ENCODE assay signal across 9 cellular contexts in the genomic region with DNA sequence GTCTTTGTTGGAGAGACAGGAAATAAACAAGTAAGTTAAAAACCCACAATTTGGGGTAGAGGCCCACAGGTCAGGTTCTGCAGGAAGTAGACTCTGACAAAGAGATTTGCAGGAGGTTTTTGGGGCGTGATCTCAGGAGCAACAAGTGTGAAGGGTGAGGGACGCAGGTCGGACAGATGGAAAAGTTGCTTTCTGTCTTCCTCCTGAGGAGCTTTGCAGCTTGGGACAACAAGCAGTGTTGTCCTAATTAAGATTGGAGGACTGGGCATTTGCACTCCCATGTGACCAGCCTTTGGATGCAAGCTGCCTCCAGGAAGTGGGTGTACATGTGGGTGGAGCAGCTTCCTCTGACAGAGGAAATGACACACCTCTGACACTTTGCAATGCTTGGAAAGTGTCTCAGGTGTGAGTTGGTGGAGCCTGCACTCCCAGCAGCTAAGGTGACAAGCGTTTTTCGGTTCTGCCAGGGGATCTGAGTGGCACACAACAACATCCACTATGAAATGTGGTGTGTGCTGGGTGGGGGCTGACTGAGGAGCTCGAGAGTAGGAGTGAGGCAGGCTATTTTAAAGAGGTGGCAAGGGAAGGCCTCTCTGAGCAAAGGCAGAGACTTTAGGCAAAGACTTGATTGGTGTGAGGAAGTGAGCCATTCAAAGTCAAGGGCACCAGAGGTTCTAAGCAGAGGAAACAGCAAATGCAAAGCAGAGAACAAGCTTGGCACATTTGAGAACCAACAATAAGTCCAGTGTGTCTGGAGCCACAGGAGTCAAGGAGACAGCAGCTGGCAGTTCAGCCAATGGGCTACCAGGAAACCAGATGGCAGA.
DNase-seq lines count a peak whose midpoint lies in the region; ATAC-seq and TF ChIP-seq lines count a peak whose summit lies in the region.
"Had no signal": no experiment of that assay in that cellular context is flagged by ENCODE, and none has a peak within 500 bp of the region (broad histone marks: within the 10 kb centered on the region; RNA-seq: fewer than 3 reads in every experiment).

No MANE protein-coding gene starts in this region.

- no peak overlapping the region for H3K23ac ChIP-seq in neuronal stem cell (ENCODE audit: low read depth, low read length, poor library complexity)

- peak overlapping the region; percentile 4 for H3K14ac ChIP-seq in neuronal stem cell (ENCODE audit: low read length)

- H3K4me2 ChIP-seq in neuronal stem cell (ENCODE audit: insufficient read depth, low read length, poor library complexity, severe bottlenecking) (no peak overlapping the region), PC-9 (no peak overlapping the region), SK-N-SH (no peak overlapping the region)

- H3K4me1 ChIP-seq in RWPE2 (ENCODE audit: insufficient read depth, poor library complexity, severe bottlenecking), result peaks cover 28% of the 10 kb centered on the region
- peaks cover 0 to 4% of the 10 kb centered on the region in 2 donors for H3K4me1 ChIP-seq in neuronal stem cell (ENCODE audit: control insufficient read depth in 2 of 2, insufficient read depth in 1 of 2, low read depth in 1 of 2, low read length in 2 of 2)
- peaks cover 29% of the 10 kb centered on the region for H3K4me1 ChIP-seq in PC-9 (replicated peaks; ENCODE audit: insufficient read depth)
- no peaks in the 10 kb centered on the region; a peak in 1 of 4 replicates for H3K4me1 ChIP-seq in SK-N-SH (ENCODE audit: control insufficient read depth in 1 of 2, insufficient read depth in 2 of 2, low read depth in 1 of 2, low read length in 1 of 2)
- H3K4me1 ChIP-seq: gastrocnemius medialis had no signal

- H3K36me3 ChIP-seq in RWPE2 (ENCODE audit: low read depth) (no peaks in the 10 kb centered on the region), neuronal stem cell (replicated peaks in 1 of 2; ENCODE audit: control insufficient read depth in 2 of 2, insufficient read depth in 2 of 2, low read length in 2 of 2) (no peaks in the 10 kb centered on the region), PC-9 (ENCODE audit: low read depth) (no peaks in the 10 kb centered on the region), SK-N-SH (replicated peaks in 1 of 2; ENCODE audit: control insufficient read depth in 1 of 2, insufficient read depth in 2 of 2, low read length in 1 of 2) (no peaks in the 10 kb centered on the region)
- H3K36me3 ChIP-seq: gastrocnemius medialis had no signal

- H3K9me3 ChIP-seq in RWPE2 (ENCODE audit: severe bottlenecking) (no peaks in the 10 kb centered on the region), neuronal stem cell (replicated peaks in 1 of 2; ENCODE audit: control insufficient read depth in 2 of 2, insufficient read depth in 1 of 2, low read depth in 1 of 2, low read length in 2 of 2) (no peaks in the 10 kb centered on the region), PC-9 (ENCODE audit: insufficient read depth, low read depth) (no peaks in the 10 kb centered on the region), SK-N-SH (no peaks in the 10 kb centered on the region)
- H3K9me3 ChIP-seq: gastrocnemius medialis had no signal

- H3K9me3 Mint-ChIP-seq in activated naive CD8-positive, alpha-beta T cell (ENCODE audit: low read depth), result no peaks in the 10 kb centered on the region

- H3K18ac ChIP-seq in neuronal stem cell (ENCODE audit: low read length), result no peak overlapping the region

- intact Hi-C loops in PC-9 (cut with micrococcal nuclease; ENCODE audit: unreplicated experiment), result no loop called here

- no peak overlapping the region for H4K91ac ChIP-seq in neuronal stem cell (ENCODE audit: low read depth, low read length, poor library complexity)

- H3K27me3 Mint-ChIP-seq in activated naive CD8-positive, alpha-beta T cell, result no peaks in the 10 kb centered on the region

- POLR2A ChIA-PET in PC-9 (lab: Charles Lee; ENCODE audit: unreplicated experiment), result interaction anchor here (0.7 kb wide), 1 partner anchor 1009 kb away, joined by 3 read pairs; no protein-coding TSS in a partner anchor
- POLR2A ChIA-PET in SK-N-SH (lab: Yijun Ruan, JAX), result no interaction called here

- peak; percentile 74 for ATAC-seq in GM19351 (IDR thresholded peaks at IDR 0.05; ENCODE audit: unreplicated experiment)
- 0 out of 3 replicates have a peak, but pooled peaks have one; percentile 48 for ATAC-seq in RWPE2 (ENCODE audit: low read depth)

- TF ChIP-seq CTCF in RWPE2 (IDR thresholded peaks at IDR 0.05; ENCODE audit: poor library complexity, severe bottlenecking) (no peak), PC-9 (conservative IDR thresholded peaks at IDR 0.05) (no peak), SK-N-SH (IDR thresholded peaks at IDR 0.05) (no peak)

- H3K27ac ChIP-seq in RWPE2 (ENCODE audit: poor library complexity, severe bottlenecking), result peak overlapping the region; percentile 50
- H3K27ac ChIP-seq in neuronal stem cell (replicated peaks; ENCODE audit: low read length), result no peak overlapping the region
- no peak overlapping the region for H3K27ac ChIP-seq in PC-9
- no peak overlapping the region for H3K27ac ChIP-seq in SK-N-SH (ENCODE audit: low read depth in 2 of 2, low read length in 1 of 2)
- H3K27ac ChIP-seq: gastrocnemius medialis had no signal

- H4K20me1 ChIP-seq in PC-9 (ENCODE audit: insufficient read depth) (no peaks in the 10 kb centered on the region), SK-N-SH (ENCODE audit: insufficient read depth) (no peaks in the 10 kb centered on the region)

- CTCF ChIA-PET in PC-9 (lab: Charles Lee), result no interaction called here
- CTCF ChIA-PET in SK-N-SH (lab: Yijun Ruan, JAX), result no interaction called here

- H2AFZ ChIP-seq in neuronal stem cell (ENCODE audit: low read length), result no peak overlapping the region
- H2AFZ ChIP-seq in PC-9, result no peak overlapping the region
- H2AFZ ChIP-seq in SK-N-SH (ENCODE audit: low read depth), result no peak overlapping the region

- no peak overlapping the region for H2AK5ac ChIP-seq in neuronal stem cell (ENCODE audit: low read depth, low read length)

- H3K79me2 ChIP-seq in PC-9 (ENCODE audit: low read depth) (no peaks in the 10 kb centered on the region), SK-N-SH (ENCODE audit: insufficient read depth) (no peaks in the 10 kb centered on the region)

- H3K79me1 ChIP-seq in neuronal stem cell (ENCODE audit: low read depth, low read length), result no peaks in the 10 kb centered on the region

- no peaks in the 10 kb centered on the region for H3K36me3 Mint-ChIP-seq in activated naive CD8-positive, alpha-beta T cell

- no peak overlapping the region for H2BK12ac ChIP-seq in neuronal stem cell (ENCODE audit: low read length)

- no TSS peak for BruUV-seq in PC-9 (replicated peaks; lab: Mats Ljungman, UMichigan)

- no peak overlapping the region for H3K4ac ChIP-seq in neuronal stem cell (ENCODE audit: low read length)

- H3K4me3 Mint-ChIP-seq in activated naive CD8-positive, alpha-beta T cell, result peak overlapping the region; percentile 86

- H2BK120ac ChIP-seq in neuronal stem cell (ENCODE audit: low read depth, low read length), result no peak overlapping the region

- 0 out of 2 replicates have a peak, but pooled peaks cover 4% of the 10 kb centered on the region for H3F3A ChIP-seq in PC-9 (ENCODE audit: insufficient read depth, low read depth)
- H3F3A ChIP-seq in SK-N-SH (replicated peaks; ENCODE audit: insufficient read depth), result no peaks in the 10 kb centered on the region

- H3K4me3 ChIP-seq in RWPE2 (ENCODE audit: severe bottlenecking) (no peak overlapping the region), neuronal stem cell (ENCODE audit: low read length in 2 of 2) (no peak overlapping the region), PC-9 (no peak overlapping the region), SK-N-SH (ENCODE audit: low read depth in 2 of 2, low read length in 1 of 2) (no peak overlapping the region)
- H3K4me3 ChIP-seq: gastrocnemius medialis had no signal

- no CpG with 5 or more reads among the region's 6 CpGs for WGBS in neuronal stem cell (ENCODE audit: extremely low coverage in 2 of 2, insufficient read length in 2 of 2, insufficient replicate concordance in 1 of 2), 2 donors
- WGBS in SK-N-SH (ENCODE audit: low lambda C conversion rate), result 89% methylated on average over 6 of the region's 6 CpGs

- no peak overlapping the region for H2BK15ac ChIP-seq in neuronal stem cell (ENCODE audit: low read length)

- TF ChIP-seq EP300 in SK-N-SH (IDR thresholded peaks at IDR 0.05; ENCODE audit: borderline replicate concordance in 1 of 2, low read depth in 1 of 2, low read length in 1 of 2), result no peak

- no peak for DNase-seq in RWPE2 (ENCODE audit: low spot score)
- no peak for DNase-seq in neuronal stem cell (ENCODE audit: low spot score)
- no peak for DNase-seq in NCI-H1694 treated with DMSO at 0.1 percent for 48 hours (lab: John Stamatoyannopoulos, UW)
- no peak for DNase-seq in PC-9
- DNase-seq in SK-N-SH, result no peak
- no peak for DNase-seq in COLO668 (lab: John Stamatoyannopoulos, UW; ENCODE audit: unreplicated experiment)
- DNase-seq: gastrocnemius medialis had no signal

- no peak overlapping the region for H4K8ac ChIP-seq in neuronal stem cell (ENCODE audit: low read depth, low read length)

- H3K27me3 ChIP-seq in RWPE2 (ENCODE audit: insufficient read depth, poor library complexity, severe bottlenecking) (no peaks in the 10 kb centered on the region), neuronal stem cell (ENCODE audit: control insufficient read depth in 3 of 3, insufficient read depth in 3 of 3, low read depth in 1 of 3, low read length in 3 of 3) (no peaks in the 10 kb centered on the region), PC-9 (ENCODE audit: insufficient read depth, low read depth) (no peaks in the 10 kb centered on the region), SK-N-SH (ENCODE audit: insufficient read depth) (no peaks in the 10 kb centered on the region)
- H3K27me3 ChIP-seq: gastrocnemius medialis had no signal

- no peak for TF ChIP-seq RAD21 in SK-N-SH (IDR thresholded peaks at IDR 0.05; ENCODE audit: low read length)

- H3K9ac ChIP-seq in neuronal stem cell (ENCODE audit: low read depth, low read length, poor library complexity), result no peak overlapping the region
- H3K9ac ChIP-seq in SK-N-SH, result no peak overlapping the region

- peaks cover 92% of the 10 kb centered on the region for H3K4me1 Mint-ChIP-seq in activated naive CD8-positive, alpha-beta T cell (ENCODE audit: low read depth)

- no peak overlapping the region for H2BK5ac ChIP-seq in neuronal stem cell (ENCODE audit: low read length)

- no peaks in the 10 kb centered on the region for H3K9me2 ChIP-seq in PC-9 (ENCODE audit: insufficient read depth)
- H3K9me2 ChIP-seq in SK-N-SH, result no peaks in the 10 kb centered on the region

- H3K27ac Mint-ChIP-seq in activated naive CD8-positive, alpha-beta T cell, result peak overlapping the region; percentile 97

TF ChIP-seq in SK-N-SH, 30 proteins besides CTCF, POLR2A, EP300 and RAD21:
- TF ChIP-seq FOSL2 (IDR thresholded peaks at IDR 0.05; ENCODE audit: borderline replicate concordance, low read depth), result no peak
